Comparison of ENCODE assay signal across 13 cellular contexts in genomic region chr12:30756074-30756473, GRCh38. TPM values are rescaled to one million over a fixed set of nuclear protein-coding genes. Genes with fewer than 3 reads are reported as not detected.
DNase-seq lines count a peak whose midpoint lies in the region; ATAC-seq and TF ChIP-seq lines count a peak whose summit lies in the region.
"Had no signal": no experiment of that assay in that cellular context is flagged by ENCODE, and none has a peak within 500 bp of the region (broad histone marks: within the 10 kb centered on the region; RNA-seq: fewer than 3 reads in every experiment).

No MANE protein-coding gene starts in this region.

- peaks cover 20% of the 10 kb centered on the region for H3K4me1 ChIP-seq in CD4-positive, CD25-positive, alpha-beta regulatory T cell (ENCODE audit: control insufficient read depth, insufficient read depth, low read length, poor library complexity, severe bottlenecking)

- peaks cover 11 to 48% (median 27%) of the 10 kb centered on the region in 4 donors for H3K4me1 Mint-ChIP-seq in CD4-positive, CD25-positive, alpha-beta regulatory T cell
- H3K4me1 Mint-ChIP-seq in activated B cell treated with CpG ODN at 0.5 μM for 24 hours = peaks cover 20% of the 10 kb centered on the region
- peaks cover 16 to 23% (median 21%) of the 10 kb centered on the region in 3 donors for H3K4me1 Mint-ChIP-seq in naive B cell

- ATAC-seq in CD4-positive, CD25-positive, alpha-beta regulatory T cell (ENCODE audit: low read depth in 2 of 2) = no peak
- ATAC-seq in activated B cell treated with CpG ODN at 0.5 μM for 24 hours (ENCODE audit: low read depth) = no peak
- ATAC-seq in naive B cell (ENCODE audit: low read depth in 2 of 2) = no peak
- no peak for ATAC-seq in activated CD4-positive, CD25-positive, alpha-beta regulatory T cell treated with anti-CD3 and anti-CD28 coated beads, Interleukin-2, amount 50 U/mL, for 24 hours
- ATAC-seq: gastrocnemius medialis had no signal

- peak overlapping the region in 3 of 4 donors; percentile 93 to 98 (median 95) for H3K4me3 Mint-ChIP-seq in CD4-positive, CD25-positive, alpha-beta regulatory T cell
- H3K4me3 Mint-ChIP-seq in activated B cell treated with CpG ODN at 0.5 μM for 24 hours (peak overlapping the region; percentile 95), naive B cell (peak overlapping the region in 5 of 8 donors; percentile 26 to 96 (median 91))

- no peak for DNase-seq in CD4-positive, CD25-positive, alpha-beta regulatory T cell
- DNase-seq in ELR (ENCODE audit: low read depth) = peak; percentile 29
- no peak for DNase-seq in activated B cell treated with CpG ODN at 0.5 μM for 24 hours
- DNase-seq in naive B cell = no peak
- no peak for DNase-seq in T-helper 2 cell
- DNase-seq in HT-29 (ENCODE audit: low spot score) = no peak
- DNase-seq in OCI-M2 (lab: John Stamatoyannopoulos, UW; ENCODE audit: unreplicated experiment) = no peak
- DNase-seq: activated CD4-positive, CD25-positive, alpha-beta regulatory T cell treated with anti-CD3 and anti-CD28 coated beads, Interleukin-2, amount 50 U/mL, for 72 hours; C1 segment of cervical spinal cord; gastrocnemius medialis; MV-4-11; SW 1271 had no signal

- H3K36me3 ChIP-seq in CD4-positive, CD25-positive, alpha-beta regulatory T cell (ENCODE audit: control insufficient read depth, insufficient read depth, low read length) = no peaks in the 10 kb centered on the region
- H3K36me3 ChIP-seq: gastrocnemius medialis had no signal

- peak overlapping the region in 1 of 3 donors; percentile 91 for H3K27ac Mint-ChIP-seq in CD4-positive, CD25-positive, alpha-beta regulatory T cell
- H3K27ac Mint-ChIP-seq in activated B cell treated with CpG ODN at 0.5 μM for 24 hours (peak overlapping the region; percentile 82), naive B cell (peak overlapping the region in 2 of 6 donors; percentile 20 to 84)

- no peak overlapping the region for H3K27ac ChIP-seq in CD4-positive, CD25-positive, alpha-beta regulatory T cell (ENCODE audit: insufficient read depth, low read length, poor library complexity, severe bottlenecking)

- H3K27me3 Mint-ChIP-seq in CD4-positive, CD25-positive, alpha-beta regulatory T cell = no peaks in the 10 kb centered on the region
- H3K27me3 Mint-ChIP-seq in activated B cell treated with CpG ODN at 0.5 μM for 24 hours (no peaks in the 10 kb centered on the region), naive B cell (no peaks in the 10 kb centered on the region)

- CTCF ChIA-PET in activated B cell treated with CpG ODN at 0.5 μM for 24 hours (lab: Charles Lee) = interaction anchor here (1.0 to 2.7 kb wide), 2 partner anchors 61 to 66 kb away, joined by 3 to 15 read pairs; partner anchors contain the start of gene IPO8

- peaks cover 0 to 2% (median 0%) of the 10 kb centered on the region in 7 donors for H3K9me3 Mint-ChIP-seq in CD4-positive, CD25-positive, alpha-beta regulatory T cell
- no peaks in the 10 kb centered on the region for H3K9me3 Mint-ChIP-seq in activated B cell treated with CpG ODN at 0.5 μM for 24 hours
- peaks cover 0 to 5% (median 0%) of the 10 kb centered on the region in 7 donors for H3K9me3 Mint-ChIP-seq in naive B cell

- no peak for TF ChIP-seq CTCF in activated B cell treated with CpG ODN at 0.5 μM for 24 hours (IDR thresholded peaks at IDR 0.05)

- peaks cover 3% of the 10 kb centered on the region for H3K36me3 Mint-ChIP-seq in CD4-positive, CD25-positive, alpha-beta regulatory T cell
- H3K36me3 Mint-ChIP-seq in activated B cell treated with CpG ODN at 0.5 μM for 24 hours (ENCODE audit: low read depth) (peaks cover 2% of the 10 kb centered on the region), naive B cell (no peaks in the 10 kb centered on the region)

- POLR2A ChIA-PET in activated B cell treated with CpG ODN at 0.5 μM for 24 hours (lab: Charles Lee) = interaction anchor here (2.9 kb wide), 1 partner anchor 61 kb away, joined by 31 read pairs; the partner anchor contains the start of gene IPO8

- H3K27me3 ChIP-seq in CD4-positive, CD25-positive, alpha-beta regulatory T cell (ENCODE audit: control insufficient read depth, insufficient read depth, low read length) = no peaks in the 10 kb centered on the region
- H3K27me3 ChIP-seq: gastrocnemius medialis had no signal

- intact Hi-C loops in activated B cell treated with CpG ODN at 0.5 μM for 24 hours (cut with micrococcal nuclease) = no loop called here

- H3K4me3 ChIP-seq in CD4-positive, CD25-positive, alpha-beta regulatory T cell (ENCODE audit: low read depth, low read length) = no peak overlapping the region

- H3K9me3 ChIP-seq in CD4-positive, CD25-positive, alpha-beta regulatory T cell (ENCODE audit: control insufficient read depth in 2 of 2, low read length in 2 of 2) = no peaks in the 10 kb centered on the region
- H3K9me3 ChIP-seq: gastrocnemius medialis had no signal

RNA-seq across cellular contexts. Expression of gene CAPRIN2, which starts 1.3 kb away (rescaled TPM):
- total RNA-seq in CD4-positive, CD25-positive, alpha-beta regulatory T cell = 29.9 TPM
- 10 to 100 TPM in 1 of 4 donors, 1 to 10 TPM in 3; 5.6 to 11.6 (median 8.1) TPM for polyA plus RNA-seq in CD4-positive, CD25-positive, alpha-beta regulatory T cell
- total RNA-seq in activated B cell treated with CpG ODN at 0.5 μM for 24 hours = 17.5 and 18.7 TPM in 2 replicates
- polyA plus RNA-seq in naive B cell (ENCODE audit: low read depth in 6 of 6) = 10 to 100 TPM in 3 of 6 donors, 1 to 10 TPM in 2, not detected in 1; 5.1 to 12.8 (median 10.1) TPM
- total RNA-seq in HT-29 (2014; rRNA removed; shearing (Covaris generic)) = 7.8 and 11.0 TPM in 2 replicates
